Comparison of ENCODE assay signal across 26 cellular contexts in the genomic region with DNA sequence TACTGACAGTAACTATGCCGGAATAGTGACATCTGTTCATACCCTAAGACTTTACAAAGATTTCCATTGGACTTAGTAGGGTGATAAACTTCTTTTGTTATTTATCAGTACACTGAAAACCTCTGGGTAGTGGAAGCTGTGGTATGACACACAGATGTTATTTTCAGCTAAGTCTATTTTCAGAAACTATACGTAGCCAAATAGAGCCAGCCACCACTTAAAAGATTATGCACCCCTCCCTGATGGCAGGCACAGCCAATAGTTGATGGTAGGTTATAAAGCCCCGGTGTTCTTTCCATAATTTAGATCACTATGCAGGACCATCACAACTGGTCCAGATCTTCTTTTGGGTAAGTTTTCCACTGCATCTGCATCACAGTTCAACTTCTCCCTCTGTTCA.
"Had no signal": no experiment of that assay in that cellular context is flagged by ENCODE, and none has a peak within 500 bp of the region (broad histone marks: within the 10 kb centered on the region; RNA-seq: fewer than 3 reads in every experiment).

No MANE protein-coding gene starts in this region.

- H3K36me3 ChIP-seq: colonic mucosa, esophagus muscularis mucosa, esophagus squamous epithelium, gastrocnemius medialis, gastroesophageal sphincter, heart left ventricle, heart right ventricle had no signal

- H3K79me2 ChIP-seq: hepatocyte had no signal

- H3K27me3 ChIP-seq: colonic mucosa, dorsolateral prefrontal cortex, esophagus muscularis mucosa, esophagus squamous epithelium, foreskin keratinocyte, gastrocnemius medialis, gastroesophageal sphincter, heart left ventricle, heart right ventricle, hepatocyte had no signal

- DNase-seq: colonic mucosa; cortex of kidney; dermis blood vessel endothelial cell; dorsolateral prefrontal cortex; effector CD4-positive, alpha-beta T cell; effector CD8-positive, alpha-beta T cell; effector memory CD4-positive, alpha-beta T cell; effector memory CD8-positive, alpha-beta T cell; endodermal cell; erythroblast; esophagus squamous epithelium; foreskin fibroblast; foreskin keratinocyte; foreskin melanocyte; gastrocnemius medialis; glutamatergic neuron; head of caudate nucleus; heart left ventricle; heart right ventricle had no signal

- H3K4me3 Mint-ChIP-seq: dendritic cell treated with granulocyte-macrophage colony-stimulating factor and Interleukin-4, amounts not matched to agents 40 ng/mL and 50 ng/mL, for 4 days; effector memory CD8-positive, alpha-beta T cell; endodermal cell had no signal

- H3K4me1 ChIP-seq: colonic mucosa, esophagus muscularis mucosa, esophagus squamous epithelium, foreskin keratinocyte, gastrocnemius medialis, gastroesophageal sphincter, heart left ventricle, heart right ventricle had no signal

- H3K4me3 ChIP-seq: colonic mucosa, coronary artery, dorsolateral prefrontal cortex, esophagus muscularis mucosa, esophagus squamous epithelium, gastrocnemius medialis, gastroesophageal sphincter, heart left ventricle, heart right ventricle, hepatocyte had no signal

- H3K27ac ChIP-seq: colonic mucosa, coronary artery, dorsolateral prefrontal cortex, epithelial cell of prostate, esophagus muscularis mucosa, esophagus squamous epithelium, foreskin keratinocyte, gastrocnemius medialis, gastroesophageal sphincter, heart left ventricle, heart right ventricle, hepatocyte had no signal

- H3K27me3 Mint-ChIP-seq: dendritic cell treated with granulocyte-macrophage colony-stimulating factor and Interleukin-4, amounts not matched to agents 40 ng/mL and 50 ng/mL, for 4 days; effector memory CD8-positive, alpha-beta T cell had no signal

- H3K9me3 ChIP-seq: colonic mucosa, esophagus muscularis mucosa, esophagus squamous epithelium, gastrocnemius medialis, gastroesophageal sphincter, heart right ventricle had no signal

- H3K4me1 Mint-ChIP-seq: endodermal cell had no signal

- H3K4me2 ChIP-seq: hepatocyte had no signal

- H2AFZ ChIP-seq: hepatocyte had no signal

- ATAC-seq: effector memory CD8-positive, alpha-beta T cell; esophagus mucosa; foreskin keratinocyte; gastrocnemius medialis; gastroesophageal sphincter; heart left ventricle; heart right ventricle had no signal

- H3K9me3 Mint-ChIP-seq: dendritic cell treated with granulocyte-macrophage colony-stimulating factor and Interleukin-4, amounts not matched to agents 40 ng/mL and 50 ng/mL, for 4 days; effector memory CD8-positive, alpha-beta T cell; endodermal cell had no signal

- H3K27ac Mint-ChIP-seq: dendritic cell treated with granulocyte-macrophage colony-stimulating factor and Interleukin-4, amounts not matched to agents 40 ng/mL and 50 ng/mL, for 4 days; effector memory CD8-positive, alpha-beta T cell; endodermal cell had no signal
